ENCODE assay signal across 15 cellular contexts in genomic region chr16:84667600-84668309, GRCh38. TPM values are rescaled to one million over a fixed set of nuclear protein-coding genes. Genes with fewer than 3 reads are reported as not detected.
DNase-seq lines count a peak whose midpoint lies in the region; ATAC-seq and TF ChIP-seq lines count a peak whose summit lies in the region.
"Had no signal": no experiment of that assay in that cellular context is flagged by ENCODE, and none has a peak within 500 bp of the region (broad histone marks: within the 10 kb centered on the region; RNA-seq: fewer than 3 reads in every experiment).

No MANE protein-coding gene starts in this region.

- no peaks in the 10 kb centered on the region for H3K9me3 Mint-ChIP-seq in activated T-cell treated with anti-CD3 and anti-CD28 coated beads, Interleukin-2, amount 50 U/mL, for 72 hours
- H3K9me3 Mint-ChIP-seq in WTC11 = no peaks in the 10 kb centered on the region
- H3K9me3 Mint-ChIP-seq in type B pancreatic cell = no peaks in the 10 kb centered on the region

- H3K4me1 ChIP-seq in foreskin keratinocyte = no peaks in the 10 kb centered on the region

- TF ChIP-seq CTCF in WTC11 (IDR thresholded peaks at IDR 0.05) (no peak), fibroblast of villous mesenchyme (IDR thresholded peaks at IDR 0.05; ENCODE audit: insufficient read depth, low read depth, low read length) (no peak), type B pancreatic cell (conservative IDR thresholded peaks at IDR 0.05) (no peak), foreskin keratinocyte (conservative IDR thresholded peaks at IDR 0.05) (no peak)

- H3K27me3 ChIP-seq in foreskin keratinocyte = no peaks in the 10 kb centered on the region

- no peak for DNase-seq in activated T-cell treated with anti-CD3 and anti-CD28 coated beads, Interleukin-2, amount 50 U/mL, for 72 hours
- DNase-seq in activated T-cell treated with anti-CD3 and anti-CD28 coated beads, Interleukin-2, amount 50 U/mL, for 1 hour = no peak
- DNase-seq in WTC11 (ENCODE audit: low spot score) = no peak
- DNase-seq in fibroblast of villous mesenchyme (ENCODE audit: low read depth) = peak; percentile 50
- no peak for DNase-seq in type B pancreatic cell (ENCODE audit: extremely low spot score, unreplicated experiment)
- no peak for DNase-seq in NCI-H226
- DNase-seq in T-helper 9 cell = no peak
- no peak for DNase-seq in foreskin keratinocyte
- DNase-seq: C1 segment of cervical spinal cord, MV-4-11, NCI-H1436, NCI-H526 treated with DMSO at 0.1 percent for 48 hours had no signal

- CTCF ChIA-PET in WTC11 (lab: Charles Lee) = interaction anchor here (2.0 to 3.5 kb wide), 2 partner anchors 58 to 71 kb away, joined by 9 to 31 read pairs; no protein-coding TSS in a partner anchor

- ATAC-seq in activated T-cell treated with anti-CD3 and anti-CD28 coated beads, Interleukin-2, amount 50 U/mL, for 72 hours (replicated peaks in 1 of 2) = no peak
- ATAC-seq in WTC11 (peak; percentile 10; the same call in 1 of the 2 replicates), foreskin keratinocyte (no peak)

- H3K27me3 Mint-ChIP-seq in activated T-cell treated with anti-CD3 and anti-CD28 coated beads, Interleukin-2, amount 50 U/mL, for 72 hours (ENCODE audit: low read depth) = no peaks in the 10 kb centered on the region
- H3K27me3 Mint-ChIP-seq in WTC11 (ENCODE audit: low read depth) = no peaks in the 10 kb centered on the region
- no peaks in the 10 kb centered on the region for H3K27me3 Mint-ChIP-seq in type B pancreatic cell

- H3K4me3 ChIP-seq in fibroblast of villous mesenchyme (ENCODE audit: low read depth, low read length) = no peak overlapping the region
- H3K4me3 ChIP-seq: HAP-1, SK-N-MC had no signal

- H3K4me1 Mint-ChIP-seq in activated T-cell treated with anti-CD3 and anti-CD28 coated beads, Interleukin-2, amount 50 U/mL, for 72 hours (ENCODE audit: low read depth) = peaks cover 13% of the 10 kb centered on the region
- H3K4me1 Mint-ChIP-seq in WTC11 (peaks cover 54% of the 10 kb centered on the region), type B pancreatic cell (ENCODE audit: unreplicated experiment) (peaks cover 11% of the 10 kb centered on the region)

- POLR2A ChIA-PET in WTC11 (lab: Charles Lee) = no interaction called here

- peak overlapping the region; percentile 19 for H3K27ac Mint-ChIP-seq in activated T-cell treated with anti-CD3 and anti-CD28 coated beads, Interleukin-2, amount 50 U/mL, for 72 hours
- peak overlapping the region; percentile 54 for H3K27ac Mint-ChIP-seq in WTC11
- peak overlapping the region; percentile 58 for H3K27ac Mint-ChIP-seq in type B pancreatic cell

- peaks cover 0 to 5% of the 10 kb centered on the region in 2 donors for H3K36me3 Mint-ChIP-seq in activated T-cell treated with anti-CD3 and anti-CD28 coated beads, Interleukin-2, amount 50 U/mL, for 72 hours (ENCODE audit: insufficient read depth in 2 of 2)
- peaks cover 9% of the 10 kb centered on the region for H3K36me3 Mint-ChIP-seq in WTC11
- peaks cover 15% of the 10 kb centered on the region for H3K36me3 Mint-ChIP-seq in type B pancreatic cell

- H3K4me3 Mint-ChIP-seq in activated T-cell treated with anti-CD3 and anti-CD28 coated beads, Interleukin-2, amount 50 U/mL, for 72 hours = no peak overlapping the region
- H3K4me3 Mint-ChIP-seq in WTC11 (no peak overlapping the region; the same call in 1 of the 2 replicates), type B pancreatic cell (peak overlapping the region; percentile 22)

- no peak overlapping the region for H3K27ac ChIP-seq in foreskin keratinocyte
- H3K27ac ChIP-seq: 22Rv1, SK-N-MC had no signal

TF ChIP-seq in WTC11, 78 proteins besides CTCF, POLR2A, EP300 and RAD21:
- TF ChIP-seq ZNF219 (CRISPR knock-in tag; IDR thresholded peaks at IDR 0.05; ENCODE audit: borderline replicate concordance) = no peak
- TF ChIP-seq NR1H2 (CRISPR knock-in tag; IDR thresholded peaks at IDR 0.05) = no peak
- TF ChIP-seq SMAD3 (CRISPR knock-in tag; IDR thresholded peaks at IDR 0.05; ENCODE audit: borderline replicate concordance) = no peak
- TF ChIP-seq EMX1 (CRISPR knock-in tag; IDR thresholded peaks at IDR 0.05) = no peak
- TF ChIP-seq FOXP1 (CRISPR knock-in tag; IDR thresholded peaks at IDR 0.05; ENCODE audit: borderline replicate concordance) = no peak
- no peak for TF ChIP-seq ATF2 (CRISPR knock-in tag; IDR thresholded peaks at IDR 0.05; ENCODE audit: borderline replicate concordance, low read depth)
- no peak for TF ChIP-seq ESRRA (CRISPR knock-in tag; IDR thresholded peaks at IDR 0.05; ENCODE audit: borderline replicate concordance)
- no peak for TF ChIP-seq AFF4 (CRISPR knock-in tag; IDR thresholded peaks at IDR 0.05; ENCODE audit: borderline replicate concordance)
- TF ChIP-seq RELA (CRISPR knock-in tag; IDR thresholded peaks at IDR 0.05; ENCODE audit: borderline replicate concordance) = no peak
- TF ChIP-seq ZBTB21 (CRISPR knock-in tag; IDR thresholded peaks at IDR 0.05; ENCODE audit: borderline replicate concordance) = no peak
- TF ChIP-seq USF2 (CRISPR knock-in tag; IDR thresholded peaks at IDR 0.05) = no peak
- TF ChIP-seq KAT7 (CRISPR knock-in tag; IDR thresholded peaks at IDR 0.05; ENCODE audit: borderline replicate concordance) = no peak
- no peak for TF ChIP-seq ZNF263 (CRISPR knock-in tag; IDR thresholded peaks at IDR 0.05; ENCODE audit: low read depth)
TF ChIP-seq in WTC11: peak in this region for 0.

RNA-seq across cellular contexts. Expression of gene KLHL36, which starts 19.4 kb away (rescaled TPM):
- 10 to 100 TPM; 64.2 to 69.5 TPM for total RNA-seq in activated T-cell treated with anti-CD3 and anti-CD28 coated beads, Interleukin-2, amount 50 U/mL, for 72 hours
- total RNA-seq in WTC11 (2021) (55.7 to 56.1 TPM (median 55.8 TPM) in 3 replicates), fibroblast of villous mesenchyme (66.7 and 71.7 TPM in 2 replicates), type B pancreatic cell (ENCODE audit: low replicate concordance) (40.3 and 64.7 TPM in 2 replicates), foreskin keratinocyte (37.9 and 39.8 TPM in 2 replicates)
- 14.6 and 15.7 TPM in 2 replicates for polyA plus RNA-seq in foreskin keratinocyte

RNA-seq across cellular contexts. Expression of gene USP10, which starts 32.0 kb away (rescaled TPM):
- total RNA-seq in activated T-cell treated with anti-CD3 and anti-CD28 coated beads, Interleukin-2, amount 50 U/mL, for 72 hours = 100 to 1,000 TPM; 103 to 117 TPM
- total RNA-seq in WTC11 (2021) = 138 to 152 TPM (median 139 TPM) in 3 replicates
- total RNA-seq in fibroblast of villous mesenchyme = 53.1 and 65.2 TPM in 2 replicates
- total RNA-seq in type B pancreatic cell (ENCODE audit: low replicate concordance) = 97.7 and 110 TPM in 2 replicates
- total RNA-seq in foreskin keratinocyte = 86.1 and 88.4 TPM in 2 replicates
- 35.6 and 44.9 TPM in 2 replicates for polyA plus RNA-seq in foreskin keratinocyte

RNA-seq across cellular contexts. Expression of gene COTL1, which starts 49.9 kb away (rescaled TPM):
- total RNA-seq in activated T-cell treated with anti-CD3 and anti-CD28 coated beads, Interleukin-2, amount 50 U/mL, for 72 hours = 100 to 1,000 TPM; 353 to 529 TPM
- total RNA-seq in WTC11 (2021) (102 to 122 TPM (median 122 TPM) in 3 replicates), fibroblast of villous mesenchyme (265 and 310 TPM in 2 replicates), type B pancreatic cell (ENCODE audit: low replicate concordance) (75.6 and 179 TPM in 2 replicates), foreskin keratinocyte (181 and 188 TPM in 2 replicates)
- polyA plus RNA-seq in foreskin keratinocyte = 255 and 260 TPM in 2 replicates
